Comparison of ENCODE assay signal across 12 cellular contexts in the genomic region with DNA sequence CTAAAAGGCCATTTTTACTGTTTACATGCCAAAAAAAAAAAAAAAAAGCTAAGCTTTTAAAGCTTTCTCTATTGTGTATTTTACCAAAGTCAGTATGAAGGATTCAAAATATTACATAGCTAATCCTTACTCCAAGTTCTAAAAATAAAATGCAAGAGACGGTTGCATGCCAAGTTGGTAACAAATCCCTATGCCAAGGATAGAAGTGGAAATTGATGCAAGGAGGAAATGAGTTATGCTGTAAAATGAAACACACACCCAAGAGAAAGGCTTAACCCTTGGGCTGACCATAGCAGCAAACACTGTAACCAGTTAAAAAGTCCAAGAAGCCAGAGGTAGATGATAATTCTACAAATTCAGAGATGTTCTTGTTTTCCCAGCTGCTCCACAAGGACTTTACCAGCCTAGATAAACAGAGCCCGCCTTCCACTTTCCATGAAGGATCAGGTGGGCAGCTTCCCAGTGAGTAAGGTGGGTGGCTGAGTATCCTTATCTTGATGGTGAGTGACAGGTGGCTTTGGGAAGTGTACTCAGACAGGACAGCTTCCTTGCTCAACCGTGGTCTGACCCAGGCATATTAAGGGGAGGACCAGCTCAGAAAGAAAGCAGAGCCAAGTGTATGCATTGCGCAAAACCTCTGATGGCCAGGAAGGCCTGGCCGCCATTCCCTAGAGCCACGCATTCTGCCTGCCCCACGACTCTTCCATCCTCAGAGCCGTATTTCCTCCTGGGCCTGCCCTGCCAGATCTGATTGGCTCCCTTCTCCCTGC. TPM values are rescaled to one million over a fixed set of nuclear protein-coding genes. Genes with fewer than 3 reads are reported as not detected.
DNase-seq lines count a peak whose midpoint lies in the region; ATAC-seq and TF ChIP-seq lines count a peak whose summit lies in the region.
"Had no signal": no experiment of that assay in that cellular context is flagged by ENCODE, and none has a peak within 500 bp of the region (broad histone marks: within the 10 kb centered on the region; RNA-seq: fewer than 3 reads in every experiment).

No MANE protein-coding gene starts in this region.

- H3K4me3 ChIP-seq in AG04450 (ENCODE audit: low read depth, low read length) (no peak overlapping the region), coronary artery (peak overlapping the region; percentile 15), dorsolateral prefrontal cortex (no peak overlapping the region)

- H3K9me3 ChIP-seq in AG04450 (ENCODE audit: control insufficient read depth, insufficient read depth, low read length): no peaks in the 10 kb centered on the region

- no peaks in the 10 kb centered on the region for H3K27me3 ChIP-seq in AG04450 (ENCODE audit: control insufficient read depth, insufficient read depth, low read length)
- no peaks in the 10 kb centered on the region for H3K27me3 ChIP-seq in dorsolateral prefrontal cortex

- no peak for TF ChIP-seq CTCF in AG04450 (IDR thresholded peaks at IDR 0.05; ENCODE audit: low read depth, low read length)
- no peak for TF ChIP-seq CTCF in coronary artery (IDR thresholded peaks at IDR 0.05)
- no peak for TF ChIP-seq CTCF in dorsolateral prefrontal cortex (IDR thresholded peaks at IDR 0.05 in 54 of 56, conservative IDR thresholded peaks at IDR 0.05 in 2 of 56; ENCODE audit: low read depth in 1 of 56, partially characterized antibody in 56 of 56)

- peak overlapping the region; percentile 58 for H3K27ac ChIP-seq in AG04450 (ENCODE audit: low read depth, low read length)
- H3K27ac ChIP-seq in coronary artery: peak overlapping the region; percentile 79 to 88
- peak overlapping the region in 13 of 59 donors; percentile 2 to 56 (median 30) for H3K27ac ChIP-seq in dorsolateral prefrontal cortex
- H3K27ac ChIP-seq: C4-2B had no signal

- DNase-seq in AG04450 (ENCODE audit: low read depth, low spot score): no peak
- DNase-seq in NCI-H146 treated with DMSO at 0.1 percent for 48 hours (lab: John Stamatoyannopoulos, UW; ENCODE audit: unreplicated experiment): peak; percentile 51
- no peak for DNase-seq in coronary artery (ENCODE audit: low spot score)
- peak; percentile 78 for DNase-seq in myocyte (ENCODE audit: low read depth)
- no peak for DNase-seq in NCI-H1436 treated with DMSO at 0.1 percent for 48 hours (lab: John Stamatoyannopoulos, UW)
- no peak for DNase-seq in putamen (ENCODE audit: low spot score)
- no peak for DNase-seq in dorsolateral prefrontal cortex
- DNase-seq: activated CD8-positive, alpha-beta memory T cell treated with anti-CD3 and anti-CD28 coated beads, Interleukin-2, amount 10 ng/mL, durations not matched to agents 7 days and 5 days; caudate nucleus; NCI-H2171 had no signal

- intact Hi-C loops in dorsolateral prefrontal cortex (cut with DNase I): no loop called here

- POLR2A ChIA-PET in AG04450 (lab: Yijun Ruan, JAX): interaction anchor here (0.6 to 0.9 kb wide), 3 partner anchors 9 to 21 kb away, joined by 4 to 6 read pairs (median 5); no protein-coding TSS in a partner anchor

- CTCF ChIA-PET in AG04450 (lab: Charles Lee): interaction anchor here (0.8 kb wide), 1 partner anchor 1086 kb away, joined by 3 read pairs; no protein-coding TSS in a partner anchor

- no peak for ATAC-seq in GM21447 (IDR thresholded peaks at IDR 0.05; ENCODE audit: unreplicated experiment)
- ATAC-seq: activated CD8-positive, alpha-beta memory T cell treated with anti-CD3 and anti-CD28 coated beads, Interleukin-2, amount 10 ng/mL, durations not matched to agents 7 days and 5 days had no signal

RNA-seq across cellular contexts. Expression of a gene that starts 34.4 kb away (rescaled TPM):
- 59.8 and 77.6 TPM in 2 replicates for polyA plus RNA-seq in AG04450 (2011; rRNA removed)
- polyA minus RNA-seq in AG04450 (2011; rRNA and poly(A)+ RNA removed): 73.5 and 97.0 TPM in 2 replicates
- total RNA-seq in myocyte: 3.9 and 7.2 TPM in 2 replicates
- 6.7 TPM for polyA plus RNA-seq in myocyte (2012)
- 10 to 100 TPM in 48 of 120 experiments, 1 to 10 TPM in 72; 4.6 to 17.5 (median 9.2) TPM for total RNA-seq in dorsolateral prefrontal cortex

Comparison
In these comparisons a context has a peak if more than half of its experiments do, and no peak if none do; other contexts are left out.
1. DNase-seq: peak in NCI-H146 treated with DMSO at 0.1 percent for 48 hours (single experiment) and myocyte (single experiment); none in AG04450 (single experiment), coronary artery (single experiment), NCI-H1436 treated with DMSO at 0.1 percent for 48 hours (single experiment), putamen (single experiment) and dorsolateral prefrontal cortex (0 of 10).